ENCODE assay signal across 1 cellular context in the genomic region with DNA sequence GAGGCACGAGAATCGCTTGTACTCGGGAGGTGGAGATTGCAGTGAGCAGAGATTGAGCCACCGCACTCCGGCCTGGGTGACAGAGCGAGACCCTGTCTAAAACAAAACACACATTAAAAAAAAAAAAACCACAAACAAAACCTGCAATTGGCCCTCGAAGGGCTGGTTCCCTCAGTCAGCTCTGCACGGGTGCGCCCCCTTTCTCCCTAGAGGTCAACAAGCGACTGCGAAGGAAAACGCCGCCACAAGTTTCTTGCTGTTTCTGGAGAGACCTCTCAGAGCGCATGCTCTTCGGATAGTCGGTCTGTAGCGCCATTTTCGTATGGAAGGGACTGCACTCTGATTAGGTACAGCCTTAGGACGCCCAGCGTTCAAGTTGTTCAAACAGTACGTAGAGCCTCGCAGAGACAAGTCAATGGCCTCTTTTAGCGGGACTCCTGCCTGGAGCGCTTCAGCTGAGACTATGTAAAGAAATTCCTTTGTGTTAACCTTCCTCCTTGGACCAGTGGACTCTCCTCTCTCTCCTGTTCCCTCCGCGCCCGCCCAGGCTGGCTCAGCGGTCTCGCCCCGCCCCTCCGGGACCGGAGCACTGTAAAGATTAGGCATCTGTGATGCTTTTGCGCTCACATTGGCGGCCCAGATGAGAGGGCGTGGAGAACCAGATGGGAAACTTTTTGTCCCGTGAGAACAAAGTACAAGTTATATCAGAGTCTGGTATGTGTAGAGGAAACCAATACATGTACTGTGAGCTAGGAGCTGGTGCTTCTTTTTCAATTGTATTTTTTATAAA.
TF ChIP-seq lines count a peak whose summit lies in the region.

No MANE protein-coding gene starts in this region.

TF ChIP-seq in HEK293, 187 proteins besides CTCF, POLR2A, EP300 and RAD21 (continued from another document and continues in another):
- peak; percentile 88; the same call in 1 of the 2 replicates for TF ChIP-seq ZNF501 (tag by site-specific recombination; IDR thresholded peaks at IDR 0.05)
- no peak for TF ChIP-seq ZNF670 (tag by site-specific recombination; IDR thresholded peaks at IDR 0.05; ENCODE audit: low read depth)
- no peak for TF ChIP-seq ZNF768 (tag by site-specific recombination; IDR thresholded peaks at IDR 0.05)
- no peak for TF ChIP-seq ZNF560 (tag by site-specific recombination; IDR thresholded peaks at IDR 0.05; ENCODE audit: borderline replicate concordance)
- peak; percentile 51; the same call in 1 of the 2 replicates for TF ChIP-seq KLF10 (tag by site-specific recombination; IDR thresholded peaks at IDR 0.05)
- TF ChIP-seq ZNF629 (tag by site-specific recombination; IDR thresholded peaks at IDR 0.05), result peak; percentile 33
- no peak for TF ChIP-seq EGR2 (tag by site-specific recombination; IDR thresholded peaks at IDR 0.05; ENCODE audit: low read depth)
- TF ChIP-seq, protein P1, sequence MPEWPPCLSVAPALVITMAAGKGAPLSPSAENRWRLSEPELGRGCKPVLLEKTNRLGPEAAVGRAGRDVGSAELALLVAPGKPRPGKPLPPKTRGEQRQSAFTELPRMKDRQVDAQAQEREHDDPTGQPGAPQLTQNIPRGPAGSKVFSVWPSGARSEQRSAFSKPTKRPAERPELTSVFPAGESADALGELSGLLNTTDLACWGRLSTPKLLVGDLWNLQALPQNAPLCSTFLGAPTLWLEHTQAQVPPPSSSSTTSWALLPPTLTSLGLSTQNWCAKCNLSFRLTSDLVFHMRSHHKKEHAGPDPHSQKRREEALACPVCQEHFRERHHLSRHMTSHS (tag by site-specific recombination; IDR thresholded peaks at IDR 0.05), result no peak
- no peak for TF ChIP-seq ZNF184 (tag by site-specific recombination; IDR thresholded peaks at IDR 0.05)
- TF ChIP-seq, protein P2, sequence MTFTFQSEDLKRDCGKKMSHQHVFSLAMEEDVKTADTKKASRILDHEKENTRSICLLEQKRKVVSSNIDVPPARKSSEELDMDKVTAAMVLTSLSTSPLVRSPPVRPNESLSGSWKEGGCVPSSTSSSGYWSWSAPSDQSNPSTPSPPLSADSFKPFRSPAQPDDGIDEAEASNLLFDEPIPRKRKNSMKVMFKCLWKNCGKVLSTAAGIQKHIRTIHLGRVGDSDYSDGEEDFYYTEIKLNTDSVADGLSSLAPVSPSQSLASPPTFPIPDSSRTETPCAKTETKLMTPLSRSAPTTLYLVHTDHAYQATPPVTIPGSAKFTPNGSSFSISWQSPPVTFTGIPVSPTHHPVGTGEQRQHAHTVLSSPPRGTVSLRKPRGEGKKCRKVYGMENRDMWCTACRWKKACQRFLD (tag by site-specific recombination; IDR thresholded peaks at IDR 0.05), result no peak
- TF ChIP-seq ZBTB17 (tag by site-specific recombination; IDR thresholded peaks at IDR 0.05), result peak; percentile 90
- TF ChIP-seq, protein P3, sequence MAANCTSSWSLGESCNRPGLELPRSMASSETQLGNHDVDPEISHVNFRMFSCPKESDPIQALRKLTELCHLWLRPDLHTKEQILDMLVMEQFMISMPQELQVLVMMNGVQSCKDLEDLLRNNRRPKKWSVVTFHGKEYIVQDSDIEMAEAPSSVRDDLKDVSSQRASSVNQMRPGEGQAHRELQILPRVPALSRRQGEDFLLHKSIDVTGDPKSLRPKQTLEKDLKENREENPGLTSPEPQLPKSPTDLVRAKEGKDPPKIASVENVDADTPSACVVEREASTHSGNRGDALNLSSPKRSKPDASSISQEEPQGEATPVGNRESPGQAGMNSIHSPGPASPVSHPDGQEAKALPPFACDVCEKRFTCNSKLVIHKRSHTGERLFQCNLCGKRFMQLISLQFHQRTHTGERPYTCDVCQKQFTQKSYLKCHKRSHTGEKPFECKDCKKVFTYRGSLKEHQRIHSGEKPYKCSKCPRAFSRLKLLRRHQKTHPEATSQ (tag by site-specific recombination; IDR thresholded peaks at IDR 0.05), result no peak; the same call in 1 of the 2 replicates
- TF ChIP-seq ZNF223 (tag by site-specific recombination; IDR thresholded peaks at IDR 0.05), result no peak
- TF ChIP-seq, protein P4, sequence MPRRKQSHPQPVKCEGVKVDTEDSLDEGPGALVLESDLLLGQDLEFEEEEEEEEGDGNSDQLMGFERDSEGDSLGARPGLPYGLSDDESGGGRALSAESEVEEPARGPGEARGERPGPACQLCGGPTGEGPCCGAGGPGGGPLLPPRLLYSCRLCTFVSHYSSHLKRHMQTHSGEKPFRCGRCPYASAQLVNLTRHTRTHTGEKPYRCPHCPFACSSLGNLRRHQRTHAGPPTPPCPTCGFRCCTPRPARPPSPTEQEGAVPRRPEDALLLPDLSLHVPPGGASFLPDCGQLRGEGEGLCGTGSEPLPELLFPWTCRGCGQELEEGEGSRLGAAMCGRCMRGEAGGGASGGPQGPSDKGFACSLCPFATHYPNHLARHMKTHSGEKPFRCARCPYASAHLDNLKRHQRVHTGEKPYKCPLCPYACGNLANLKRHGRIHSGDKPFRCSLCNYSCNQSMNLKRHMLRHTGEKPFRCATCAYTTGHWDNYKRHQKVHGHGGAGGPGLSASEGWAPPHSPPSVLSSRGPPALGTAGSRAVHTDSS (tag by site-specific recombination; IDR thresholded peaks at IDR 0.05), result peak; percentile 50; the same call in 1 of the 2 replicates
- TF ChIP-seq ZNF292 (tag by site-specific recombination; IDR thresholded peaks at IDR 0.05; ENCODE audit: borderline replicate concordance, low read depth), result no peak
- no peak for TF ChIP-seq ZNF544 (tag by site-specific recombination; IDR thresholded peaks at IDR 0.05)
- no peak for TF ChIP-seq ZNF302 (tag by site-specific recombination; IDR thresholded peaks at IDR 0.05; ENCODE audit: low read depth)
- no peak for TF ChIP-seq OVOL3 (tag by site-specific recombination; IDR thresholded peaks at IDR 0.05)
- no peak for TF ChIP-seq ZNF391 (tag by site-specific recombination; IDR thresholded peaks at IDR 0.05; ENCODE audit: borderline replicate concordance, low read depth)
- TF ChIP-seq REPIN1 (tag by site-specific recombination; IDR thresholded peaks at IDR 0.05; ENCODE audit: low read depth), result no peak
- TF ChIP-seq ZNF623 (tag by site-specific recombination; IDR thresholded peaks at IDR 0.05), result no peak
- TF ChIP-seq, protein P5, sequence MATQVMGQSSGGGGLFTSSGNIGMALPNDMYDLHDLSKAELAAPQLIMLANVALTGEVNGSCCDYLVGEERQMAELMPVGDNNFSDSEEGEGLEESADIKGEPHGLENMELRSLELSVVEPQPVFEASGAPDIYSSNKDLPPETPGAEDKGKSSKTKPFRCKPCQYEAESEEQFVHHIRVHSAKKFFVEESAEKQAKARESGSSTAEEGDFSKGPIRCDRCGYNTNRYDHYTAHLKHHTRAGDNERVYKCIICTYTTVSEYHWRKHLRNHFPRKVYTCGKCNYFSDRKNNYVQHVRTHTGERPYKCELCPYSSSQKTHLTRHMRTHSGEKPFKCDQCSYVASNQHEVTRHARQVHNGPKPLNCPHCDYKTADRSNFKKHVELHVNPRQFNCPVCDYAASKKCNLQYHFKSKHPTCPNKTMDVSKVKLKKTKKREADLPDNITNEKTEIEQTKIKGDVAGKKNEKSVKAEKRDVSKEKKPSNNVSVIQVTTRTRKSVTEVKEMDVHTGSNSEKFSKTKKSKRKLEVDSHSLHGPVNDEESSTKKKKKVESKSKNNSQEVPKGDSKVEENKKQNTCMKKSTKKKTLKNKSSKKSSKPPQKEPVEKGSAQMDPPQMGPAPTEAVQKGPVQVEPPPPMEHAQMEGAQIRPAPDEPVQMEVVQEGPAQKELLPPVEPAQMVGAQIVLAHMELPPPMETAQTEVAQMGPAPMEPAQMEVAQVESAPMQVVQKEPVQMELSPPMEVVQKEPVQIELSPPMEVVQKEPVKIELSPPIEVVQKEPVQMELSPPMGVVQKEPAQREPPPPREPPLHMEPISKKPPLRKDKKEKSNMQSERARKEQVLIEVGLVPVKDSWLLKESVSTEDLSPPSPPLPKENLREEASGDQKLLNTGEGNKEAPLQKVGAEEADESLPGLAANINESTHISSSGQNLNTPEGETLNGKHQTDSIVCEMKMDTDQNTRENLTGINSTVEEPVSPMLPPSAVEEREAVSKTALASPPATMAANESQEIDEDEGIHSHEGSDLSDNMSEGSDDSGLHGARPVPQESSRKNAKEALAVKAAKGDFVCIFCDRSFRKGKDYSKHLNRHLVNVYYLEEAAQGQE (tag by site-specific recombination; IDR thresholded peaks at IDR 0.05), result no peak
- no peak for TF ChIP-seq ZNF140 (tag by site-specific recombination; IDR thresholded peaks at IDR 0.05)
- no peak for TF ChIP-seq ZNF239 (tag by site-specific recombination; IDR thresholded peaks at IDR 0.05)
- TF ChIP-seq KLF7 (tag by site-specific recombination; IDR thresholded peaks at IDR 0.05; ENCODE audit: borderline replicate concordance), result no peak
- TF ChIP-seq ZNF133 (tag by site-specific recombination; IDR thresholded peaks at IDR 0.05), result no peak
- no peak for TF ChIP-seq ZNF121 (tag by site-specific recombination; IDR thresholded peaks at IDR 0.05)
- TF ChIP-seq, protein P6, sequence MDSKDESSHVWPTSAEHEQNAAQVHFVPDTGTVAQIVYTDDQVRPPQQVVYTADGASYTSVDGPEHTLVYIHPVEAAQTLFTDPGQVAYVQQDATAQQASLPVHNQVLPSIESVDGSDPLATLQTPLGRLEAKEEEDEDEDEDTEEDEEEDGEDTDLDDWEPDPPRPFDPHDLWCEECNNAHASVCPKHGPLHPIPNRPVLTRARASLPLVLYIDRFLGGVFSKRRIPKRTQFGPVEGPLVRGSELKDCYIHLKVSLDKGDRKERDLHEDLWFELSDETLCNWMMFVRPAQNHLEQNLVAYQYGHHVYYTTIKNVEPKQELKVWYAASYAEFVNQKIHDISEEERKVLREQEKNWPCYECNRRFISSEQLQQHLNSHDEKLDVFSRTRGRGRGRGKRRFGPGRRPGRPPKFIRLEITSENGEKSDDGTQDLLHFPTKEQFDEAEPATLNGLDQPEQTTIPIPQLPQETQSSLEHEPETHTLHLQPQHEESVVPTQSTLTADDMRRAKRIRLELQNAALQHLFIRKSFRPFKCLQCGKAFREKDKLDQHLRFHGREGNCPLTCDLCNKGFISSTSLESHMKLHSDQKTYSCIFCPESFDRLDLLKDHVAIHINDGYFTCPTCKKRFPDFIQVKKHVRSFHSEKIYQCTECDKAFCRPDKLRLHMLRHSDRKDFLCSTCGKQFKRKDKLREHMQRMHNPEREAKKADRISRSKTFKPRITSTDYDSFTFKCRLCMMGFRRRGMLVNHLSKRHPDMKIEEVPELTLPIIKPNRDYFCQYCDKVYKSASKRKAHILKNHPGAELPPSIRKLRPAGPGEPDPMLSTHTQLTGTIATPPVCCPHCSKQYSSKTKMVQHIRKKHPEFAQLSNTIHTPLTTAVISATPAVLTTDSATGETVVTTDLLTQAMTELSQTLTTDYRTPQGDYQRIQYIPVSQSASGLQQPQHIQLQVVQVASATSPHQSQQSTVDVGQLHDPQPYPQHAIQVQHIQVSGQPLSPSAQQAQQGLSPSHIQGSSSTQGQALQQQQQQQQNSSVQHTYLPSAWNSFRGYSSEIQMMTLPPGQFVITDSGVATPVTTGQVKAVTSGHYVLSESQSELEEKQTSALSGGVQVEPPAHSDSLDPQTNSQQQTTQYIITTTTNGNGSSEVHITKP (tag by site-specific recombination; IDR thresholded peaks at IDR 0.05), result peak; percentile 81
- TF ChIP-seq ZNF433 (tag by site-specific recombination; IDR thresholded peaks at IDR 0.05; ENCODE audit: low read depth), result no peak
- TF ChIP-seq ZBTB7A (tag by site-specific recombination; IDR thresholded peaks at IDR 0.05; ENCODE audit: low read depth), result no peak
- TF ChIP-seq ZNF621 (tag by site-specific recombination; IDR thresholded peaks at IDR 0.05), result no peak
- 0 out of 2 replicates have a peak, but pooled peaks have one; percentile 23 for TF ChIP-seq ZNF561 (tag by site-specific recombination; IDR thresholded peaks at IDR 0.05; ENCODE audit: borderline replicate concordance)
- TF ChIP-seq ZNF610 (tag by site-specific recombination; IDR thresholded peaks at IDR 0.05; ENCODE audit: borderline replicate concordance), result 0 out of 2 replicates have a peak, but pooled peaks have one; percentile 11
- TF ChIP-seq ZNF555 (tag by site-specific recombination; conservative IDR thresholded peaks at IDR 0.05), result no peak
- TF ChIP-seq ZNF214 (tag by site-specific recombination; IDR thresholded peaks at IDR 0.05; ENCODE audit: borderline replicate concordance), result no peak
- peak; percentile 70; the same call in 1 of the 2 replicates for TF ChIP-seq ZEB2 (tag by site-specific recombination; IDR thresholded peaks at IDR 0.05)
- TF ChIP-seq ZNF571 (tag by site-specific recombination; IDR thresholded peaks at IDR 0.05), result no peak
- TF ChIP-seq TRIM28 (IDR thresholded peaks at IDR 0.05; ENCODE audit: borderline replicate concordance, low read length), result peak; percentile 91
- TF ChIP-seq, protein P7, sequence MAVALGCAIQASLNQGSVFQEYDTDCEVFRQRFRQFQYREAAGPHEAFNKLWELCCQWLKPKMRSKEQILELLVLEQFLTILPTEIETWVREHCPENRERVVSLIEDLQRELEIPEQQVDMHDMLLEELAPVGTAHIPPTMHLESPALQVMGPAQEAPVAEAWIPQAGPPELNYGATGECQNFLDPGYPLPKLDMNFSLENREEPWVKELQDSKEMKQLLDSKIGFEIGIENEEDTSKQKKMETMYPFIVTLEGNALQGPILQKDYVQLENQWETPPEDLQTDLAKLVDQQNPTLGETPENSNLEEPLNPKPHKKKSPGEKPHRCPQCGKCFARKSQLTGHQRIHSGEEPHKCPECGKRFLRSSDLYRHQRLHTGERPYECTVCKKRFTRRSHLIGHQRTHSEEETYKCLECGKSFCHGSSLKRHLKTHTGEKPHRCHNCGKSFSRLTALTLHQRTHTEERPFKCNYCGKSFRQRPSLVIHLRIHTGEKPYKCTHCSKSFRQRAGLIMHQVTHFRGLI (tag by site-specific recombination; IDR thresholded peaks at IDR 0.05), result no peak
- no peak for TF ChIP-seq ZNF311 (tag by site-specific recombination; IDR thresholded peaks at IDR 0.05; ENCODE audit: borderline replicate concordance)
- peak; percentile 72 for TF ChIP-seq YY1 (tag by site-specific recombination; IDR thresholded peaks at IDR 0.05)
- TF ChIP-seq GLI2 (tag by site-specific recombination; IDR thresholded peaks at IDR 0.05; ENCODE audit: borderline replicate concordance, low read depth), result no peak
- TF ChIP-seq ZFHX2 (tag by site-specific recombination; conservative IDR thresholded peaks at IDR 0.05), result no peak
- TF ChIP-seq ZNF416 (tag by site-specific recombination; IDR thresholded peaks at IDR 0.05), result no peak
- TF ChIP-seq ZFP69B (tag by site-specific recombination; IDR thresholded peaks at IDR 0.05), result 0 out of 2 replicates have a peak, but pooled peaks have one; percentile 9
- 0 out of 2 replicates have a peak, but pooled peaks have one; percentile 8 for TF ChIP-seq ZNF423 (tag by site-specific recombination; IDR thresholded peaks at IDR 0.05)
- no peak for TF ChIP-seq GLIS2 (tag by site-specific recombination; IDR thresholded peaks at IDR 0.05)
- TF ChIP-seq, protein P8, sequence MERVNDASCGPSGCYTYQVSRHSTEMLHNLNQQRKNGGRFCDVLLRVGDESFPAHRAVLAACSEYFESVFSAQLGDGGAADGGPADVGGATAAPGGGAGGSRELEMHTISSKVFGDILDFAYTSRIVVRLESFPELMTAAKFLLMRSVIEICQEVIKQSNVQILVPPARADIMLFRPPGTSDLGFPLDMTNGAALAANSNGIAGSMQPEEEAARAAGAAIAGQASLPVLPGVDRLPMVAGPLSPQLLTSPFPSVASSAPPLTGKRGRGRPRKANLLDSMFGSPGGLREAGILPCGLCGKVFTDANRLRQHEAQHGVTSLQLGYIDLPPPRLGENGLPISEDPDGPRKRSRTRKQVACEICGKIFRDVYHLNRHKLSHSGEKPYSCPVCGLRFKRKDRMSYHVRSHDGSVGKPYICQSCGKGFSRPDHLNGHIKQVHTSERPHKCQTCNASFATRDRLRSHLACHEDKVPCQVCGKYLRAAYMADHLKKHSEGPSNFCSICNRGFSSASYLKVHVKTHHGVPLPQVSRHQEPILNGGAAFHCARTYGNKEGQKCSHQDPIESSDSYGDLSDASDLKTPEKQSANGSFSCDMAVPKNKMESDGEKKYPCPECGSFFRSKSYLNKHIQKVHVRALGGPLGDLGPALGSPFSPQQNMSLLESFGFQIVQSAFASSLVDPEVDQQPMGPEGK (tag by site-specific recombination; IDR thresholded peaks at IDR 0.05), result no peak
